Comparison of ENCODE assay signal across 18 cellular contexts in the genomic region with DNA sequence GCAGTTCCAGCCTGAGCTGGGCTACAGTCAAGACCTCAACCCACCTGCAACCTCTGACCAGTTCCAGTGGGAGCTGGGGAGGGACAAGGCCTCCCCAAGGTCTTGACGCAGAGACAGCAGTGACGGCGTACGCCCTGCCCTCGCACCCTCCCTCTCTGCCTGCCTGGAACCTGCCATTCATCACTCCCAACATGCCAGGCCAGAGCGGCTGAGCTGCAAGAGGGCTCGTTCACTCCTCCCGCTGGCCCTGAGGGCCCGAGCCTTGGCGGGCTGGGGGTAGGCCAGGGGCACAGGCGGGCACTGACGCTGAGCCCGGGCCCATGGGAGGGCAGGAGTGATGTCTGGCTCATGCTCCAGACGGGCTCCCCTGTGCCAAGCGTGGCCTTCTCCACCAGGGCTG. TPM values are rescaled to one million over a fixed set of nuclear protein-coding genes. Genes with fewer than 3 reads are reported as not detected.
DNase-seq lines count a peak whose midpoint lies in the region; ATAC-seq and TF ChIP-seq lines count a peak whose summit lies in the region.
"Had no signal": no experiment of that assay in that cellular context is flagged by ENCODE, and none has a peak within 500 bp of the region (broad histone marks: within the 10 kb centered on the region; RNA-seq: fewer than 3 reads in every experiment).

No MANE protein-coding gene starts in this region.

- ATAC-seq in SK-N-SH treated with all-trans-retinoic acid at 6 μM for 48 hours (no peak), left ventricle myocardium superior (peak; percentile 42), HG03280 (IDR thresholded peaks at IDR 0.05; ENCODE audit: unreplicated experiment) (no peak)

- WGBS in SK-N-SH (ENCODE audit: low lambda C conversion rate) = no CpG with 5 or more reads among the region's 15 CpGs

- H3K9me3 ChIP-seq in SK-N-SH (no peaks in the 10 kb centered on the region), breast epithelium (no peaks in the 10 kb centered on the region), stomach smooth muscle (ENCODE audit: control insufficient read depth in 2 of 2, low read length in 2 of 2) (no peaks in the 10 kb centered on the region)
- H3K9me3 ChIP-seq: Caco-2 had no signal

- peaks cover 23% of the 10 kb centered on the region for H3K79me2 ChIP-seq in SK-N-SH (ENCODE audit: insufficient read depth)

- CTCF ChIA-PET in SK-N-SH (lab: Yijun Ruan, JAX) = interaction anchor here (1.0 to 5.6 kb wide), 4 partner anchors 42 to 128 kb away, joined by 3 to 27 read pairs (median 5); partner anchors contain the start of gene NRTN
- CTCF ChIA-PET in GM10248 (lab: Yijun Ruan, JAX) = interaction anchor here (1.2 kb wide), 1 partner anchor 92 kb away, joined by 3 read pairs; no protein-coding TSS in a partner anchor

- H3F3A ChIP-seq in SK-N-SH (replicated peaks; ENCODE audit: insufficient read depth) = no peaks in the 10 kb centered on the region

- H3K4me3 ChIP-seq in SK-N-SH (ENCODE audit: low read depth in 2 of 2, low read length in 1 of 2) = no peak overlapping the region; a peak in 1 of 4 replicates
- no peak overlapping the region for H3K4me3 ChIP-seq in breast epithelium
- no peak overlapping the region for H3K4me3 ChIP-seq in stomach smooth muscle (ENCODE audit: low read length in 2 of 2)

- H3K27ac Mint-ChIP-seq in activated T-helper 2 cell treated with anti-CD3 and anti-CD28 coated beads, Interferon-gamma antibody, Interleukin-2, Interleukin-4, amounts not matched to agents 10 μg/mL and 5 μg/mL and 100 μg/mL, durations not matched to agents 14 hours and 24 hours and 36 hours = no peak overlapping the region

- no peaks in the 10 kb centered on the region for H3K9me3 Mint-ChIP-seq in activated T-helper 2 cell treated with anti-CD3 and anti-CD28 coated beads, Interferon-gamma antibody, Interleukin-2, Interleukin-4, amounts not matched to agents 10 μg/mL and 5 μg/mL and 100 μg/mL, durations not matched to agents 14 hours and 24 hours and 36 hours

- TF ChIP-seq EP300 in SK-N-SH (IDR thresholded peaks at IDR 0.05; ENCODE audit: borderline replicate concordance in 1 of 2, low read depth in 1 of 2, low read length in 1 of 2) = no peak

- peaks cover 13% of the 10 kb centered on the region for H3K36me3 Mint-ChIP-seq in activated T-helper 2 cell treated with anti-CD3 and anti-CD28 coated beads, Interferon-gamma antibody, Interleukin-2, Interleukin-4, amounts not matched to agents 10 μg/mL and 5 μg/mL and 100 μg/mL, durations not matched to agents 14 hours and 24 hours and 36 hours (ENCODE audit: low read depth)

- no peak overlapping the region for H2AFZ ChIP-seq in SK-N-SH (ENCODE audit: low read depth)

- no peak for TF ChIP-seq RAD21 in SK-N-SH (IDR thresholded peaks at IDR 0.05; ENCODE audit: low read length)

- TF ChIP-seq POLR2A in breast epithelium (IDR thresholded peaks at IDR 0.05) = no peak

- no peaks in the 10 kb centered on the region for H3K27me3 Mint-ChIP-seq in activated T-helper 2 cell treated with anti-CD3 and anti-CD28 coated beads, Interferon-gamma antibody, Interleukin-2, Interleukin-4, amounts not matched to agents 10 μg/mL and 5 μg/mL and 100 μg/mL, durations not matched to agents 14 hours and 24 hours and 36 hours (ENCODE audit: low read depth)

- H3K36me3 ChIP-seq in SK-N-SH (replicated peaks in 1 of 2; ENCODE audit: control insufficient read depth in 1 of 2, insufficient read depth in 2 of 2, low read length in 1 of 2) (peaks cover 2 to 19% of the 10 kb centered on the region in 2 experiments), breast epithelium (peaks cover 7% of the 10 kb centered on the region), stomach smooth muscle (ENCODE audit: control insufficient read depth in 2 of 2, insufficient read depth in 2 of 2, low read length in 2 of 2) (peaks cover 11 to 16% of the 10 kb centered on the region in 2 donors)

- DNase-seq in SK-N-SH (peak; percentile 78), breast epithelium (ENCODE audit: low spot score in 2 of 2) (no peak), left ventricle myocardium superior (no peak), GM10248 (ENCODE audit: extremely low spot score) (no peak)
- DNase-seq in activated T-helper 2 cell treated with anti-CD3 and anti-CD28 coated beads, Interferon-gamma antibody, Interleukin-2, Interleukin-4, amounts not matched to agents 10 μg/mL and 5 μg/mL and 100 μg/mL, durations not matched to agents 14 hours and 24 hours and 36 hours (ENCODE audit: low spot score) = no peak
- DNase-seq: Caco-2, MV-4-11, NCI-H187, NCI-H2107, NCI-H510A treated with DMSO at 0.1 percent for 48 hours, NCI-H774, OCI-M1, SIG-M5 had no signal

- H3K9me2 ChIP-seq in SK-N-SH = no peaks in the 10 kb centered on the region

- H3K4me2 ChIP-seq in SK-N-SH = no peak overlapping the region

- no peaks in the 10 kb centered on the region for H3K27me3 ChIP-seq in SK-N-SH (ENCODE audit: insufficient read depth)
- no peaks in the 10 kb centered on the region for H3K27me3 ChIP-seq in breast epithelium
- H3K27me3 ChIP-seq in stomach smooth muscle (ENCODE audit: control insufficient read depth in 1 of 2, insufficient read depth in 2 of 2, low read length in 2 of 2) = no peaks in the 10 kb centered on the region

- POLR2A ChIA-PET in SK-N-SH (lab: Yijun Ruan, JAX) (interaction anchor here (0.8 to 1.2 kb wide), 5 partner anchors 8 to 126 kb away, joined by 3 to 4 read pairs (median 3); partner anchors contain the start of genes NDUFA11 and VMAC), GM10248 (lab: Yijun Ruan, JAX) (interaction anchor here (0.5 kb wide), 1 partner anchor 755 kb away, joined by 3 read pairs; no protein-coding TSS in a partner anchor)

- intact Hi-C loops in breast epithelium (cut with DNase I; ENCODE audit: low total_unique reads) (no loop called here), left ventricle myocardium superior (cut with micrococcal nuclease) (no loop called here)
- intact Hi-C loops in activated T-helper 2 cell treated with anti-CD3 and anti-CD28 coated beads, Interferon-gamma antibody, Interleukin-2, Interleukin-4, amounts not matched to agents 10 μg/mL and 5 μg/mL and 100 μg/mL, durations not matched to agents 14 hours and 24 hours and 36 hours (cut with micrococcal nuclease) = no loop called here

- H3K27ac ChIP-seq in SK-N-SH (ENCODE audit: low read depth in 2 of 2, low read length in 1 of 2) = peak overlapping the region in 1 of 2 experiments; percentile 98; a peak in 2 of 4 replicates
- H3K27ac ChIP-seq in breast epithelium = peak overlapping the region; percentile 48 to 68
- H3K27ac ChIP-seq in stomach smooth muscle (ENCODE audit: low read length) = peak overlapping the region; percentile 11
- H3K27ac ChIP-seq: 22Rv1 had no signal

- H3K4me1 ChIP-seq in SK-N-SH (ENCODE audit: control insufficient read depth in 1 of 2, insufficient read depth in 2 of 2, low read depth in 1 of 2, low read length in 1 of 2) (peaks cover 0 to 44% of the 10 kb centered on the region in 2 experiments; a peak in 1 of 4 replicates), breast epithelium (peaks cover 0 to 8% of the 10 kb centered on the region in 2 donors), stomach smooth muscle (ENCODE audit: control insufficient read depth, insufficient read depth, low read length) (peaks cover 13% of the 10 kb centered on the region)
- H3K4me1 ChIP-seq: Caco-2 had no signal

- peaks cover 22% of the 10 kb centered on the region for H4K20me1 ChIP-seq in SK-N-SH (ENCODE audit: insufficient read depth)

- no peaks in the 10 kb centered on the region for H3K4me1 Mint-ChIP-seq in activated T-helper 2 cell treated with anti-CD3 and anti-CD28 coated beads, Interferon-gamma antibody, Interleukin-2, Interleukin-4, amounts not matched to agents 10 μg/mL and 5 μg/mL and 100 μg/mL, durations not matched to agents 14 hours and 24 hours and 36 hours (ENCODE audit: low read depth)

- H3K9ac ChIP-seq in SK-N-SH (no peak overlapping the region), stomach smooth muscle (ENCODE audit: low read length in 2 of 2) (no peak overlapping the region)

- H3K4me3 Mint-ChIP-seq in activated T-helper 2 cell treated with anti-CD3 and anti-CD28 coated beads, Interferon-gamma antibody, Interleukin-2, Interleukin-4, amounts not matched to agents 10 μg/mL and 5 μg/mL and 100 μg/mL, durations not matched to agents 14 hours and 24 hours and 36 hours (ENCODE audit: low read depth) = no peak overlapping the region

- no peak for TF ChIP-seq CTCF in SK-N-SH (IDR thresholded peaks at IDR 0.05)
- no peak for TF ChIP-seq CTCF in breast epithelium (IDR thresholded peaks at IDR 0.05)
- TF ChIP-seq CTCF in GM10248 (IDR thresholded peaks at IDR 0.05; ENCODE audit: control extremely low read depth, extremely low read depth, low read depth, missing control alignments) = no peak

RNA-seq across cellular contexts. Expression of gene NDUFA11, which starts 8.2 kb away (rescaled TPM):
- 386 and 534 TPM in 2 replicates for polyA plus RNA-seq in SK-N-SH (2012; rRNA removed)
- polyA plus RNA-seq in SK-N-SH (2012; cell fraction: cytosol; rRNA removed) = 223 and 307 TPM in 2 replicates
- 249 and 444 TPM in 2 replicates for polyA plus RNA-seq in SK-N-SH (2012; cell fraction: nucleus; rRNA removed)
- 100 to 1,000 TPM; 186 to 278 (median 186) TPM for total RNA-seq in breast epithelium
- total RNA-seq in left ventricle myocardium superior = 558 TPM
- total RNA-seq in activated T-helper 2 cell treated with anti-CD3 and anti-CD28 coated beads, Interferon-gamma antibody, Interleukin-2, Interleukin-4, amounts not matched to agents 10 μg/mL and 5 μg/mL and 100 μg/mL, durations not matched to agents 14 hours and 24 hours and 36 hours = 230 and 246 TPM in 2 replicates

RNA-seq across cellular contexts. Expression of gene VMAC, which starts 9.3 kb away (rescaled TPM):
- polyA plus RNA-seq in SK-N-SH (2012; rRNA removed) = 6.5 and 9.1 TPM in 2 replicates
- polyA plus RNA-seq in SK-N-SH (2012; cell fraction: cytosol; rRNA removed) = 1.9 and 2.6 TPM in 2 replicates
- 40.0 and 44.0 TPM in 2 replicates for polyA plus RNA-seq in SK-N-SH (2012; cell fraction: nucleus; rRNA removed)
- total RNA-seq in breast epithelium (10 to 100 TPM in 1 of 3 donors, 1 to 10 TPM in 2; 6.1 to 11.8 (median 9.2) TPM), left ventricle myocardium superior (2.2 TPM)
- total RNA-seq in activated T-helper 2 cell treated with anti-CD3 and anti-CD28 coated beads, Interferon-gamma antibody, Interleukin-2, Interleukin-4, amounts not matched to agents 10 μg/mL and 5 μg/mL and 100 μg/mL, durations not matched to agents 14 hours and 24 hours and 36 hours = 3.1 and 3.8 TPM in 2 replicates

RNA-seq across cellular contexts. Expression of gene CAPS, which starts 18.6 kb away (rescaled TPM):
- polyA plus RNA-seq in SK-N-SH (2012; rRNA removed) = 13.4 and 17.3 TPM in 2 replicates
- polyA plus RNA-seq in SK-N-SH (2012; cell fraction: cytosol; rRNA removed) = 2.8 and 4.4 TPM in 2 replicates
- polyA plus RNA-seq in SK-N-SH (2012; cell fraction: nucleus; rRNA removed) = 93.5 and 127 TPM in 2 replicates
- total RNA-seq in breast epithelium (10 to 100 TPM in 2 of 3 donors, 1 to 10 TPM in 1; 9.4 to 19.0 (median 16.4) TPM), left ventricle myocardium superior (4.1 TPM)
- total RNA-seq in activated T-helper 2 cell treated with anti-CD3 and anti-CD28 coated beads, Interferon-gamma antibody, Interleukin-2, Interleukin-4, amounts not matched to agents 10 μg/mL and 5 μg/mL and 100 μg/mL, durations not matched to agents 14 hours and 24 hours and 36 hours = 3.3 and 4.8 TPM in 2 replicates

RNA-seq across cellular contexts. Expression of gene FUT5, which starts 25.1 kb away (rescaled TPM):
- not detected in 2 replicates for polyA plus RNA-seq in SK-N-SH (2012; rRNA removed)
- not detected in 2 replicates for polyA plus RNA-seq in SK-N-SH (2012; cell fraction: cytosol; rRNA removed)
- polyA plus RNA-seq in SK-N-SH (2012; cell fraction: nucleus; rRNA removed) = not detected in 2 replicates
- not detected for total RNA-seq in breast epithelium
- total RNA-seq in left ventricle myocardium superior = not detected
- not detected in 2 replicates for total RNA-seq in activated T-helper 2 cell treated with anti-CD3 and anti-CD28 coated beads, Interferon-gamma antibody, Interleukin-2, Interleukin-4, amounts not matched to agents 10 μg/mL and 5 μg/mL and 100 μg/mL, durations not matched to agents 14 hours and 24 hours and 36 hours
- total RNA-seq: Caco-2, H7 had no signal

RNA-seq across cellular contexts. Expression of gene FUT3, which starts 44.2 kb away (rescaled TPM):
- not detected in 2 replicates for polyA plus RNA-seq in SK-N-SH (2012; rRNA removed)
- polyA plus RNA-seq in SK-N-SH (2012; cell fraction: cytosol; rRNA removed) = not detected in 2 replicates
- not detected in 2 replicates for polyA plus RNA-seq in SK-N-SH (2012; cell fraction: nucleus; rRNA removed)
- total RNA-seq in breast epithelium (1 to 10 TPM in 2 of 3 donors, not detected in 1; 1.3 to 2.9 TPM), left ventricle myocardium superior (not detected)
- total RNA-seq in activated T-helper 2 cell treated with anti-CD3 and anti-CD28 coated beads, Interferon-gamma antibody, Interleukin-2, Interleukin-4, amounts not matched to agents 10 μg/mL and 5 μg/mL and 100 μg/mL, durations not matched to agents 14 hours and 24 hours and 36 hours = not detected in 2 replicates
- total RNA-seq: H7 had no signal
